9 cellular contexts compared by ENCODE assay signal in the genomic region with DNA sequence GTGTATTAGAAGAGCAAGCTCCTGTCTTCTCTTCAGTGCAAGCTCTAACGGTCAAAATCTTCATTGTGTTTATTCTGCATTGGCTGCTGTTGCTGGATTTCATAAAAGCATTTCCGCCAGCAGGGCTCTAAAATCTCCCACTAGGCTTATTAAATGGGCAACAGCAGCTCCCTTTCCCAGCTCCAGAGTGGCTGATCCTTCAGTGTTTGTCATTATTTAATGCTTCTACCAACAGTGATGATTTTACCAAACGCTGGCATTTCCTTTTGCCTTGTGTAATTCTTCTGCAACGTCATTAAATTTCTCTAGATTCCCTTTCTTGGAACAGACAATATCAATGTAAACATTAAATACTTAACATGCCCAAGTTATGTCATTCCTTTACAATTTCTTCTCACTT. TPM values are rescaled to one million over a fixed set of nuclear protein-coding genes. Genes with fewer than 3 reads are reported as not detected.
A peak's percentile ranks its signal among the peaks of the same experiment; 100 is the strongest.
DNase-seq lines count a peak whose midpoint lies in the region; ATAC-seq and TF ChIP-seq lines count a peak whose summit lies in the region.
"Had no signal": no experiment of that assay in that cellular context is flagged by ENCODE, and none has a peak within 500 bp of the region (broad histone marks: within the 10 kb centered on the region; RNA-seq: fewer than 3 reads in every experiment).

No MANE protein-coding gene starts in this region.

- H2AFZ ChIP-seq in GM23248: no peak overlapping the region

- H3K4me3 ChIP-seq in GM23248 (peak overlapping the region; percentile 20), retinal pigment epithelial cell (ENCODE audit: low read length) (no peak overlapping the region)
- H3K4me3 ChIP-seq: gastrocnemius medialis had no signal

- ATAC-seq in HG03565 (IDR thresholded peaks at IDR 0.05; ENCODE audit: unreplicated experiment) (no peak), GM21825 (IDR thresholded peaks at IDR 0.05; ENCODE audit: unreplicated experiment) (no peak), HG02938 (IDR thresholded peaks at IDR 0.05; ENCODE audit: unreplicated experiment) (no peak)
- ATAC-seq: gastrocnemius medialis had no signal

- H3K9me3 ChIP-seq in GM23248 (ENCODE audit: low read depth): no peaks in the 10 kb centered on the region
- H3K9me3 ChIP-seq: gastrocnemius medialis had no signal

- WGBS in GM23248 (ENCODE audit: low coverage in 1 of 2, low lambda C conversion rate in 2 of 2, missing lambda C conversion rate in 2 of 2), 2 experiments: 0 to 2% methylated on average over 4 of the region's 4 CpGs

- in situ Hi-C loops in GM23248 (cut with MboI): no loop called here

- peaks cover 36% of the 10 kb centered on the region for H3K36me3 ChIP-seq in GM23248 (ENCODE audit: low read depth)
- H3K36me3 ChIP-seq: gastrocnemius medialis had no signal

- peaks cover 49% of the 10 kb centered on the region for H3K4me1 ChIP-seq in GM23248 (ENCODE audit: insufficient read depth)
- H3K4me1 ChIP-seq: gastrocnemius medialis had no signal

- H3K27me3 ChIP-seq in GM23248 (replicated peaks; ENCODE audit: insufficient read depth): no peaks in the 10 kb centered on the region
- H3K27me3 ChIP-seq: gastrocnemius medialis had no signal

- no peaks in the 10 kb centered on the region for H4K20me1 ChIP-seq in GM23248 (ENCODE audit: insufficient read depth)

- DNase-seq in GM23248: peak; percentile 83
- peak; percentile 64 for DNase-seq in NCI-H82 (lab: John Stamatoyannopoulos, UW)
- no peak for DNase-seq in epithelial cell of prostate (ENCODE audit: low read depth, low spot score)
- DNase-seq in retinal pigment epithelial cell (ENCODE audit: low read depth): no peak
- DNase-seq: activated CD4-positive, alpha-beta T cell treated with anti-CD3 and anti-CD28 coated beads, Interleukin-2, amount 10 ng/mL, durations not matched to agents 24 days and 14 days; gastrocnemius medialis had no signal

- TF ChIP-seq CTCF in retinal pigment epithelial cell (conservative IDR thresholded peaks at IDR 0.05; ENCODE audit: low read depth, low read length): peak; percentile 9

- peak overlapping the region; percentile 42 for H3K9ac ChIP-seq in GM23248

- H3K27ac ChIP-seq in GM23248 (peak overlapping the region; percentile 68), epithelial cell of prostate (peak overlapping the region; percentile 5)
- H3K27ac ChIP-seq: gastrocnemius medialis had no signal

- no peaks in the 10 kb centered on the region for H3K9me2 ChIP-seq in GM23248 (ENCODE audit: insufficient read depth)

- H3K79me2 ChIP-seq in GM23248 (ENCODE audit: insufficient read depth): no peaks in the 10 kb centered on the region

- H3K4me2 ChIP-seq in GM23248 (ENCODE audit: unreplicated experiment): peak overlapping the region; percentile 64

- peaks cover 22% of the 10 kb centered on the region for H3F3A ChIP-seq in GM23248 (ENCODE audit: insufficient read depth)

RNA-seq across cellular contexts. Expression of a gene that starts 20.1 kb away (rescaled TPM):
- 67.2 and 72.3 TPM in 2 replicates for total RNA-seq in GM23248 (2014; rRNA removed; shearing (Covaris generic))
- polyA plus RNA-seq in GM23248 (2016; fragmentation: Nextera tagmentation; extraction: Ambion mirVana): 19.6 and 20.6 TPM in 2 replicates

Comparison
In these comparisons a context has a peak if more than half of its experiments do, and no peak if none do; other contexts are left out.
1. DNase-seq: peak in GM23248 (single experiment) and NCI-H82 (single experiment); none in epithelial cell of prostate (single experiment) and retinal pigment epithelial cell (single experiment).